25 cellular contexts compared by ENCODE assay signal in the genomic region with DNA sequence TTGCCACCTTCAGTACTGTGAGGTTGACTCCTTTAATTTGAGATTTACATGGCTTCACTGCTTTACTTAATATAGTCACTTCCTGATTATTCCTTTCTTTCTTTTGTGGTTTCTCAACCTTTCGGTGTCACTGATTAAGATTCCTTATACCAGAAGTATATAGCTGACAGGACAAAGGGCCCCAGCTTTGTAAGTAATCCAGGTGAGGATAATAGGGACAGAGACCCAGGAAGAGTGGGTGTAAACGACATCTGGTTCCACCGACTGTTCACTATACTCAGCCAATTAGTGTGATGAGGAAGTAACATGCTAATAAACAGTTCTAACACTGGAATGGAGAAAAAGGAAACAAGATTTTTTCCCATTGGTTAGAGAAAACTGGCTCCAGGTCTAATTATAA.
"Had no signal": no experiment of that assay in that cellular context is flagged by ENCODE, and none has a peak within 500 bp of the region (broad histone marks: within the 10 kb centered on the region; RNA-seq: fewer than 3 reads in every experiment).

No MANE protein-coding gene starts in this region.

- DNase-seq: activated CD8-positive, alpha-beta memory T cell treated with anti-CD3 and anti-CD28 coated beads for 24 hours; activated CD8-positive, alpha-beta memory T cell treated with anti-CD3 and anti-CD28 coated beads, Interleukin-2, amount 50 U/mL, for 48 hours; activated effector memory CD4-positive, alpha-beta T cell treated with anti-CD3 and anti-CD28 coated beads, Interleukin-2, amount 50 U/mL, for 16 hours; activated T-cell treated with anti-CD3 and anti-CD28 coated beads, Interleukin-2, amount 50 U/mL, for 72 hours; aorta; brain microvascular endothelial cell; caudate nucleus; effector memory CD4-positive, alpha-beta T cell; foreskin keratinocyte; hippocampal formation; left ventricle myocardium inferior; naive thymus-derived CD4-positive, alpha-beta T cell; retina; sigmoid colon; stimulated activated CD4-positive, alpha-beta T cell treated with anti-CD3 and anti-CD28 coated beads, Interleukin-2, amount 100 ng/mL, for 48 hours; stimulated activated CD8-positive, alpha-beta memory T cell treated with anti-CD3 and anti-CD28 coated beads, Interleukin-4, amount 100 ng/mL, for 48 hours; stimulated activated naive B cell treated with anti-CD40 and anti-IgM and Interleukin-4, amounts not matched to agents 10 μg/mL and 1 μg/mL and 100 μg/mL, for 72 hours; testis; trophoblast cell; uterus had no signal

- H3K9me3 ChIP-seq: left ventricle myocardium inferior, sigmoid colon, testis, uterus had no signal

- H3K36me3 Mint-ChIP-seq: activated naive CD4-positive, alpha-beta T cell treated with anti-CD3 and anti-CD28 coated beads, Interleukin-2, amount 50 U/mL, for 72 hours had no signal

- H3K36me3 ChIP-seq: brain microvascular endothelial cell, left ventricle myocardium inferior, sigmoid colon, uterus had no signal

- H3K4me1 ChIP-seq: foreskin keratinocyte, left ventricle myocardium inferior, sigmoid colon, testis, uterus had no signal

- ATAC-seq: activated naive CD4-positive, alpha-beta T cell treated with anti-CD3 and anti-CD28 coated beads, Interleukin-2, amount 50 U/mL, for 72 hours; activated T-cell treated with anti-CD3 and anti-CD28 coated beads, Interleukin-2, amount 50 U/mL, for 72 hours; foreskin keratinocyte; naive thymus-derived CD4-positive, alpha-beta T cell; stimulated activated naive B cell treated with anti-CD40 and anti-IgM and Interleukin-4, amounts not matched to agents 10 μg/mL and 1 μg/mL and 100 μg/mL, for 72 hours had no signal

- H3K27me3 ChIP-seq: brain microvascular endothelial cell, foreskin keratinocyte, sigmoid colon, testis, uterus had no signal

- H3K4me3 Mint-ChIP-seq: activated T-cell treated with anti-CD3 and anti-CD28 coated beads, Interleukin-2, amount 50 U/mL, for 72 hours; dendritic cell treated with granulocyte-macrophage colony-stimulating factor and Interleukin-4, amounts not matched to agents 40 ng/mL and 50 ng/mL, for 4 days; naive thymus-derived CD4-positive, alpha-beta T cell; stimulated activated naive B cell treated with anti-CD40 and anti-IgM and Interleukin-4, amounts not matched to agents 10 μg/mL and 1 μg/mL and 100 μg/mL, for 72 hours; T-helper 2 cell treated with Interferon-gamma antibody and Interleukin-4, amounts not matched to agents 5 μg/mL and 100 μg/mL, for 36 hours had no signal

- H3K9me3 Mint-ChIP-seq: activated T-cell treated with anti-CD3 and anti-CD28 coated beads, Interleukin-2, amount 50 U/mL, for 72 hours; dendritic cell treated with granulocyte-macrophage colony-stimulating factor and Interleukin-4, amounts not matched to agents 40 ng/mL and 50 ng/mL, for 4 days; T-helper 2 cell treated with Interferon-gamma antibody and Interleukin-4, amounts not matched to agents 5 μg/mL and 100 μg/mL, for 36 hours had no signal

- H3K4me3 ChIP-seq: left ventricle myocardium inferior, sigmoid colon, testis, uterus had no signal

- H3K27ac ChIP-seq: brain microvascular endothelial cell, foreskin keratinocyte, left ventricle myocardium inferior, sigmoid colon, testis, uterus, VCaP had no signal

- H3K27ac Mint-ChIP-seq: activated naive CD4-positive, alpha-beta T cell treated with anti-CD3 and anti-CD28 coated beads, Interleukin-2, amount 50 U/mL, for 72 hours; activated T-cell treated with anti-CD3 and anti-CD28 coated beads, Interleukin-2, amount 50 U/mL, for 72 hours; dendritic cell treated with granulocyte-macrophage colony-stimulating factor and Interleukin-4, amounts not matched to agents 40 ng/mL and 50 ng/mL, for 4 days; progenitor cell of endocrine pancreas; stimulated activated naive B cell treated with anti-CD40 and anti-IgM and Interleukin-4, amounts not matched to agents 10 μg/mL and 1 μg/mL and 100 μg/mL, for 72 hours; T-helper 2 cell treated with Interferon-gamma antibody and Interleukin-4, amounts not matched to agents 5 μg/mL and 100 μg/mL, for 36 hours had no signal

- H3K27me3 Mint-ChIP-seq: dendritic cell treated with granulocyte-macrophage colony-stimulating factor and Interleukin-4, amounts not matched to agents 40 ng/mL and 50 ng/mL, for 4 days; naive thymus-derived CD4-positive, alpha-beta T cell; progenitor cell of endocrine pancreas; stimulated activated naive B cell treated with anti-CD40 and anti-IgM and Interleukin-4, amounts not matched to agents 10 μg/mL and 1 μg/mL and 100 μg/mL, for 72 hours had no signal
